Comparison of ENCODE assay signal across 1 cellular context in the genomic region with DNA sequence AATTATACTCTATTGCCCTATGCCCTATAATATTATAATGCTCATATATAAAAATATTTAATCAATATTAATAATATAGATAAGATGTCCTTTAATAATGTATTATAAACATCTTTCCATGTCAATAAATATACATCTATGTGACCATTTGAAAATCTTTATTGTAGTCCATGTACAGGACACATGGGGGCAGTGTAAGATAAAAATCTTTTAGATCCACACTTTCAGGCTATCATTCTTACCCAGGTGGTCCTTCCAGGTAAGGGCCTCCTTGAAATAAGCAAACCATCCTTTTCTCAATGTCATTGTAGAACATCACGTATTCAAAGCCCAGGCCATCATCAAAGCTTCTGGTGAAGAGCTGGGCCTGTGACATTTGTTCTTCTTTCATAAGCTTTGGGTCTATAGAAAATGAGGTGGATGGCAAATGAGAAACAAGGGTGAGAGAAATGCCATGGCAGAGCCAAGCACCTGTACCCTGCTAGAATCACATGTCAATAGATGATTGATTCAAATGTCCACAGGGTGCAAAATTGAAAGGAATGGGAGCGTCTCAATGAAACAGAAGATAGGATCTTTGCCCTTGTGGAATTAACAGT.
TF ChIP-seq lines count a peak whose summit lies in the region.

No MANE protein-coding gene starts in this region.

TF ChIP-seq in GM12878, 131 proteins besides CTCF, POLR2A, EP300 and RAD21:
- TF ChIP-seq IKZF1 (conservative IDR thresholded peaks at IDR 0.05) (no peak), SMC3 (IDR thresholded peaks at IDR 0.05; ENCODE audit: borderline replicate concordance, low read length) (peak; percentile 50), SMARCA5 (IDR thresholded peaks at IDR 0.05) (no peak), MXI1 (IDR thresholded peaks at IDR 0.05; ENCODE audit: low read depth, low read length) (no peak)
TF ChIP-seq in GM12878: peak in this region for 1.
